20 cellular contexts compared by ENCODE assay signal in the genomic region with DNA sequence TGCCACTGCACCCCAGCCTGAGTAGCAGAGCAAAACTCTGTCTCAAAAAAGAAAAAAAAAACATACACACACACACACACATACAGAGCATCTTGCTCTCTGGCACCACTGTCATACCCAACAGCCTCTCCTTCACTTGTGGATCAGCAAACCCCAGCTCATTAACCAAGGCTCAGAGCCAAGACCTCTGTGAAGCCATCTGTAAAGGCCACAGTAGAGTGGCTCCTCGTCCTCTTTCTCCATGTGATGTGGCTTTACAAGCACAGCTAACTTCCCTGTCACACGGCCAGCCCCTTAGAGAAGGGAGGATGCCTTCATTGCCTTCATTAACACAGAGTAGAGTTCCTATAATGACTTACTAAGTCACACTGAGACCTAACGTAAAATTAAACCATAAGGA.
DNase-seq lines count a peak whose midpoint lies in the region; ATAC-seq and TF ChIP-seq lines count a peak whose summit lies in the region.
"Had no signal": no experiment of that assay in that cellular context is flagged by ENCODE, and none has a peak within 500 bp of the region (broad histone marks: within the 10 kb centered on the region; RNA-seq: fewer than 3 reads in every experiment).

No MANE protein-coding gene starts in this region.

- no peaks in the 10 kb centered on the region for H3K79me2 ChIP-seq in Loucy (ENCODE audit: insufficient read depth, low read length)

- no peak for ATAC-seq in GM19328 (IDR thresholded peaks at IDR 0.05; ENCODE audit: unreplicated experiment)
- no peak for ATAC-seq in activated T-helper 17 cell treated with anti-CD3 and anti-CD28 coated beads, Interleukin-2, amount 50 U/mL, for 72 hours (replicated peaks)
- ATAC-seq: GM12878, Right ventricle myocardium inferior had no signal

- H3K4me3 ChIP-seq in Loucy (ENCODE audit: low read length, poor library complexity, severe bottlenecking) (no peak overlapping the region), thyroid gland (replicated peaks in 1 of 3) (no peak overlapping the region)
- H3K4me3 ChIP-seq: GM12878 had no signal

- no peaks in the 10 kb centered on the region for H3K36me3 ChIP-seq in Loucy (ENCODE audit: insufficient read depth, low read length)
- H3K36me3 ChIP-seq in thyroid gland, result no peaks in the 10 kb centered on the region

- intact Hi-C loops in thyroid gland (cut with DNase I), result no loop called here

- no peak overlapping the region for H3K27ac ChIP-seq in thyroid gland

- 14 to 18% methylated on average over 3 of the region's 3 CpGs for WGBS in thyroid gland, 2 donors

- no peak for TF ChIP-seq CTCF in Loucy (conservative IDR thresholded peaks at IDR 0.05; ENCODE audit: low read length)
- no peak for TF ChIP-seq CTCF in thyroid gland (IDR thresholded peaks at IDR 0.05)

- peak; percentile 24 for DNase-seq in NCI-H1694 (lab: John Stamatoyannopoulos, UW)
- no peak for DNase-seq in NCI-H1694 treated with DMSO at 0.1 percent for 48 hours (lab: John Stamatoyannopoulos, UW)
- peak; percentile 45 for DNase-seq in kidney tubule cell (ENCODE audit: low spot score)
- DNase-seq in thyroid gland, result peak; percentile 44 to 60
- no peak for DNase-seq in C1 segment of cervical spinal cord (lab: John Stamatoyannopoulos, UW)
- DNase-seq: DMS79 treated with DMSO at 0.1 percent for 48 hours, Kasumi-1, MM.1S, NCI-H1092 treated with DMSO at 0.1 percent for 48 hours, NCI-H1436 treated with DMSO at 0.1 percent for 48 hours, NCI-H2081 treated with DMSO at 0.1 percent for 48 hours, NCI-H2171 treated with DMSO at 0.1 percent for 48 hours, NCI-H524 treated with DMSO at 0.1 percent for 48 hours had no signal

- no peak overlapping the region for H3K4me2 ChIP-seq in Loucy (ENCODE audit: low read depth, low read length, poor library complexity, severe bottlenecking)

- H3K9me3 Mint-ChIP-seq in activated T-helper 17 cell treated with anti-CD3 and anti-CD28 coated beads, Interleukin-2, amount 50 U/mL, for 72 hours, result no peaks in the 10 kb centered on the region
- H3K9me3 Mint-ChIP-seq: CD14-positive monocyte; T-helper 1 cell treated with Interleukin-12 subunit alpha and Interleukin-12 subunit beta and Interleukin-4 antibody, amounts not matched to agents 30 μg/mL and 1 μg/mL, for 36 hours had no signal

- no peaks in the 10 kb centered on the region for H3K9me2 ChIP-seq in Loucy (replicated peaks; ENCODE audit: low read depth, low read length)

- H3K27me3 ChIP-seq in Loucy (ENCODE audit: insufficient read depth, low read length, poor library complexity, severe bottlenecking), result no peaks in the 10 kb centered on the region
- no peaks in the 10 kb centered on the region for H3K27me3 ChIP-seq in thyroid gland

- no peaks in the 10 kb centered on the region for H3K36me3 Mint-ChIP-seq in activated T-helper 17 cell treated with anti-CD3 and anti-CD28 coated beads, Interleukin-2, amount 50 U/mL, for 72 hours (ENCODE audit: low read depth)
- H3K36me3 Mint-ChIP-seq: CD14-positive monocyte had no signal

- peak overlapping the region; percentile 39; the same call in 1 of the 2 replicates for H2AFZ ChIP-seq in Loucy (ENCODE audit: low read length)

- H3K4me1 Mint-ChIP-seq in activated T-helper 17 cell treated with anti-CD3 and anti-CD28 coated beads, Interleukin-2, amount 50 U/mL, for 72 hours, result no peaks in the 10 kb centered on the region
- H3K4me1 Mint-ChIP-seq: CD14-positive monocyte had no signal

- no peaks in the 10 kb centered on the region for H4K20me1 ChIP-seq in Loucy (ENCODE audit: insufficient read depth, low read length, poor library complexity, severe bottlenecking)

- no peaks in the 10 kb centered on the region for H3F3A ChIP-seq in Loucy (ENCODE audit: low read depth)

- H3K4me1 ChIP-seq in Loucy (ENCODE audit: insufficient read depth, low read length, poor library complexity, severe bottlenecking) (no peaks in the 10 kb centered on the region), thyroid gland (no peaks in the 10 kb centered on the region)

- H3K27me3 Mint-ChIP-seq in activated T-helper 17 cell treated with anti-CD3 and anti-CD28 coated beads, Interleukin-2, amount 50 U/mL, for 72 hours, result peaks cover 12% of the 10 kb centered on the region

- H3K27ac Mint-ChIP-seq in activated T-helper 17 cell treated with anti-CD3 and anti-CD28 coated beads, Interleukin-2, amount 50 U/mL, for 72 hours, result no peak overlapping the region
- H3K27ac Mint-ChIP-seq: CD14-positive monocyte; T-helper 1 cell treated with Interleukin-12 subunit alpha and Interleukin-12 subunit beta and Interleukin-4 antibody, amounts not matched to agents 30 μg/mL and 1 μg/mL, for 36 hours had no signal

- no peak for TF ChIP-seq POLR2A in thyroid gland (IDR thresholded peaks at IDR 0.05)

- no peak overlapping the region for H3K9ac ChIP-seq in Loucy (ENCODE audit: low read depth, low read length, poor library complexity, severe bottlenecking)

- H3K9me3 ChIP-seq in Loucy (ENCODE audit: insufficient read depth, low read depth, low read length) (no peaks in the 10 kb centered on the region), thyroid gland (no peaks in the 10 kb centered on the region)

- H3K4me3 Mint-ChIP-seq in activated T-helper 17 cell treated with anti-CD3 and anti-CD28 coated beads, Interleukin-2, amount 50 U/mL, for 72 hours, result no peak overlapping the region
- H3K4me3 Mint-ChIP-seq: CD14-positive monocyte; T-helper 1 cell treated with Interleukin-12 subunit alpha and Interleukin-12 subunit beta and Interleukin-4 antibody, amounts not matched to agents 30 μg/mL and 1 μg/mL, for 36 hours had no signal

Comparison
In these comparisons a context has a peak if more than half of its experiments do, and no peak if none do; other contexts are left out.
1. DNase-seq: peak in NCI-H1694 (single experiment), kidney tubule cell (single experiment) and thyroid gland (2 of 2); none in NCI-H1694 treated with DMSO at 0.1 percent for 48 hours (single experiment) and C1 segment of cervical spinal cord (0 of 14).